In genomic region chr9:137423001-137423809, GRCh38 we compare ENCODE assay signal across 8 cellular contexts. TPM values are rescaled to one million over a fixed set of nuclear protein-coding genes. Genes with fewer than 3 reads are reported as not detected.
A peak's percentile ranks its signal among the peaks of the same experiment; 100 is the strongest.
DNase-seq lines count a peak whose midpoint lies in the region; ATAC-seq and TF ChIP-seq lines count a peak whose summit lies in the region.

Gene EXD3 (minus strand): TSS chr9:137423162. CDS start chr9:137395357, 27,805 bp downstream.
Gene NOXA1 (plus strand): TSS chr9:137423393. CDS start chr9:137423530, 137 bp downstream.

- H3K36me3 ChIP-seq in neuron (ENCODE audit: insufficient read depth, low read length) (no peaks in the 10 kb centered on the region), stomach smooth muscle (ENCODE audit: control insufficient read depth in 2 of 2, insufficient read depth in 2 of 2, low read length in 2 of 2) (no peaks in the 10 kb centered on the region)

- ATAC-seq in foreskin keratinocyte, result peak; percentile 77

- H3K27ac ChIP-seq in foreskin keratinocyte (peak within 1 kb of the TSS; percentile 68), stomach smooth muscle (ENCODE audit: low read length) (no peak within 1 kb of the TSS)

- TF ChIP-seq POLR2A in Raji (IDR thresholded peaks at IDR 0.05; ENCODE audit: insufficient read depth, low read depth, low read length), result peak; percentile 59

- H3K4me3 ChIP-seq in LNCaP clone FGC (ENCODE audit: low read depth, low read length), result peak within 1 kb of the TSS; percentile 83
- H3K4me3 ChIP-seq in neuron (ENCODE audit: low read length), result peak within 1 kb of the TSS; percentile 66
- H3K4me3 ChIP-seq in stomach smooth muscle (ENCODE audit: low read length in 2 of 2), result peak within 1 kb of the TSS; percentile 82

- peak within 1 kb of the TSS; percentile 70 to 73 for H3K9ac ChIP-seq in stomach smooth muscle (ENCODE audit: low read length in 2 of 2)

- H3K4me1 ChIP-seq in foreskin keratinocyte, result peaks cover 9% of the 10 kb centered on the region
- peaks cover 11% of the 10 kb centered on the region for H3K4me1 ChIP-seq in neuron (ENCODE audit: insufficient read depth, low read length)
- H3K4me1 ChIP-seq in stomach smooth muscle (ENCODE audit: control insufficient read depth, insufficient read depth, low read length), result peaks cover 22% of the 10 kb centered on the region

- H3K9me3 ChIP-seq in neuron (ENCODE audit: low read length) (no peaks in the 10 kb centered on the region), stomach smooth muscle (ENCODE audit: control insufficient read depth in 2 of 2, low read length in 2 of 2) (no peaks in the 10 kb centered on the region)

- peak within 1 kb of the TSS; percentile 95 for H2AFZ ChIP-seq in neuron (ENCODE audit: low read depth, low read length)

- peak; percentile 79 for TF ChIP-seq CTCF in LNCaP clone FGC (IDR thresholded peaks at IDR 0.05; ENCODE audit: control insufficient read depth, extremely low read depth, insufficient read depth)
- TF ChIP-seq CTCF in foreskin keratinocyte (conservative IDR thresholded peaks at IDR 0.05), result peak; percentile 96

- DNase-seq in ELR (ENCODE audit: low read depth) (peak; percentile 95), H4 (ENCODE audit: low spot score) (peak; percentile 74), LNCaP clone FGC (ENCODE audit: low read depth) (peak; percentile 63), activated gamma-delta T cell (lab: John Stamatoyannopoulos, UW) (peak; percentile 92), foreskin keratinocyte (peak; percentile 51 to 73)

- H3K27me3 ChIP-seq in foreskin keratinocyte, result no peaks in the 10 kb centered on the region
- no peaks in the 10 kb centered on the region for H3K27me3 ChIP-seq in neuron (ENCODE audit: insufficient read depth, low read length)
- no peaks in the 10 kb centered on the region for H3K27me3 ChIP-seq in stomach smooth muscle (ENCODE audit: control insufficient read depth in 1 of 2, insufficient read depth in 2 of 2, low read length in 2 of 2)

RNA-seq across cellular contexts. Expression of gene EXD3, which starts in this region (rescaled TPM):
- 1.4 and 2.8 TPM in 2 replicates for total RNA-seq in H4 (2014; rRNA removed; shearing (Covaris generic))
- total RNA-seq in foreskin keratinocyte, result 4.5 and 5.5 TPM in 2 replicates
- 6.8 and 8.1 TPM in 2 replicates for polyA plus RNA-seq in foreskin keratinocyte

RNA-seq across cellular contexts. Expression of gene NOXA1, which starts in this region (rescaled TPM):
- total RNA-seq in H4 (2014; rRNA removed; shearing (Covaris generic)), result not detected in 2 replicates
- total RNA-seq in foreskin keratinocyte, result 0.39 and 0.88 TPM in 2 replicates
- polyA plus RNA-seq in foreskin keratinocyte, result 0.50 and 0.91 TPM in 2 replicates
